9 cellular contexts compared by ENCODE assay signal in the genomic region with DNA sequence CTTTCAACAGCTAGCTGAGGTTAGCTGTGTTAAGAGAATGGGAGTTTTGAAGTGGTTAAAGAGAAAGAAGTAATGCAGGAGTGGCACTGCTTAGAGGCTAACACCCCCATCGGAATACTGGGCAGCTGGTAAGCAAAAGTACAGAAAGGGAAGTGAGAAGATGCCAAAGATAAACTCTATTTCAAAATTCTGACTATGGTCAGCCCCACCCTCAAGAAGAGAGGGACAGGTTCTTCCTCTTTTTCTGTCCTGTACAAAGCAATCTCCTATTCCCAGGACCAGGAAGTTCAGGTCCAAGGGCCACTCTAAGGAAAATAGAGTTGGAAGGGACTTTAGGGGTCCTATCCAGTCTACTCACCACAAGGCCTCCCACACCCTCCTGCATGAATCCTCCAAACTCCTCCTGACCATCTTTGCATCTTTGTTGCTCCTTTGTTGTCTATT. TPM values are rescaled to one million over a fixed set of nuclear protein-coding genes. Genes with fewer than 3 reads are reported as not detected.
DNase-seq lines count a peak whose midpoint lies in the region; ATAC-seq, FAIRE-seq and TF ChIP-seq lines count a peak whose summit lies in the region.
"Had no signal": no experiment of that assay in that cellular context is flagged by ENCODE, and none has a peak within 500 bp of the region (broad histone marks: within the 10 kb centered on the region; RNA-seq: fewer than 3 reads in every experiment).

No MANE protein-coding gene starts in this region.

- H4K20me1 ChIP-seq in mammary epithelial cell (ENCODE audit: insufficient read depth, low read length) = no peaks in the 10 kb centered on the region

- no peaks in the 10 kb centered on the region for H3K79me2 ChIP-seq in mammary epithelial cell (ENCODE audit: insufficient read depth, low read length)

- TF ChIP-seq CTCF in epithelial cell of esophagus (IDR thresholded peaks at IDR 0.05; ENCODE audit: insufficient read depth, low read depth, low read length, missing control alignments) (no peak), mammary epithelial cell (conservative IDR thresholded peaks at IDR 0.05 in 1 of 2, IDR thresholded peaks at IDR 0.05 in 1 of 2; ENCODE audit: extremely low read depth in 1 of 2, insufficient read depth in 1 of 2, low read depth in 1 of 2, low read length in 2 of 2) (no peak), breast epithelium (IDR thresholded peaks at IDR 0.05) (no peak)

- H3K9me3 ChIP-seq in mammary epithelial cell (replicated peaks; ENCODE audit: insufficient read depth, low read length) = no peaks in the 10 kb centered on the region
- H3K9me3 ChIP-seq in breast epithelium = no peaks in the 10 kb centered on the region

- H3K4me3 ChIP-seq in epithelial cell of esophagus (ENCODE audit: low read length) (no peak overlapping the region), mammary epithelial cell (replicated peaks in 1 of 3; ENCODE audit: insufficient read depth in 1 of 3, low read depth in 2 of 3, low read length in 3 of 3) (no peak overlapping the region), breast epithelium (no peak overlapping the region)

- no TSS peak for BruUV-seq in mammary epithelial cell (replicated peaks; lab: Mats Ljungman, UMichigan)

- peak; percentile 79 for ATAC-seq in GM21390 (IDR thresholded peaks at IDR 0.05; ENCODE audit: unreplicated experiment)
- ATAC-seq in HG03575 (IDR thresholded peaks at IDR 0.05; ENCODE audit: extremely low read depth, insufficient number of reproducible peaks, low FRiP score, unreplicated experiment) = peak; percentile 77

- H3K36me3 ChIP-seq in mammary epithelial cell (ENCODE audit: insufficient read depth, low read length) (no peaks in the 10 kb centered on the region), breast epithelium (no peaks in the 10 kb centered on the region)

- no peak overlapping the region for H3K27ac ChIP-seq in mammary epithelial cell (ENCODE audit: insufficient read depth, low read depth, low read length)
- no peak overlapping the region for H3K27ac ChIP-seq in breast epithelium

- H3K27me3 ChIP-seq in mammary epithelial cell (ENCODE audit: insufficient read depth, low read length) = no peaks in the 10 kb centered on the region
- H3K27me3 ChIP-seq in breast epithelium = no peaks in the 10 kb centered on the region

- TF ChIP-seq POLR2A in GM12891 (IDR thresholded peaks at IDR 0.05; ENCODE audit: low read depth, low read length) (no peak), breast epithelium (IDR thresholded peaks at IDR 0.05) (no peak)

- no peaks in the 10 kb centered on the region for H3K4me1 ChIP-seq in mammary epithelial cell (ENCODE audit: insufficient read depth, low read length)
- H3K4me1 ChIP-seq in breast epithelium = no peaks in the 10 kb centered on the region

- DNase-seq in GM12891 (ENCODE audit: insufficient read length, low spot score) (no peak), epithelial cell of esophagus (ENCODE audit: low read depth) (peak; percentile 16), mammary epithelial cell (no peak), NCI-H226 (no peak), breast epithelium (ENCODE audit: low spot score in 2 of 2) (no peak)
- DNase-seq in stimulated activated CD4-positive, alpha-beta T cell treated with anti-CD3 and anti-CD28 coated beads, Interleukin-1b, Interleukin-23, amount 100 ng/mL, for 48 hours = no peak

- H3K4me2 ChIP-seq in mammary epithelial cell (ENCODE audit: insufficient read depth, low read depth, low read length) = no peak overlapping the region

- 77% methylated on average over 1 of the region's 1 CpG for WGBS in mammary epithelial cell (ENCODE audit: low coverage, missing lambda C conversion rate)

- H2AFZ ChIP-seq in mammary epithelial cell (ENCODE audit: low read depth, low read length) = no peak overlapping the region

- intact Hi-C loops in mammary epithelial cell (cut with micrococcal nuclease) = no loop called here
- intact Hi-C loops in breast epithelium (cut with DNase I; ENCODE audit: low total_unique reads) = no loop called here

- H3K9ac ChIP-seq in mammary epithelial cell (ENCODE audit: insufficient read depth, low read length) = no peak overlapping the region

- CTCF ChIA-PET in mammary epithelial cell (lab: Charles Lee; ENCODE audit: low non-redundant PET) = no interaction called here

- in situ Hi-C loops in mammary epithelial cell (cut with MboI; ENCODE audit: low sequenced_read_pairs in 2 of 2) = no loop called here

- dilution Hi-C loops in mammary epithelial cell (cut with HindIII; ENCODE audit: low sequenced_read_pairs) = no loop called here

- FAIRE-seq in GM12891 (lab: Jason Lieb, UNC) = peak; percentile 94
- FAIRE-seq: H1 had no signal

TF ChIP-seq in GM12891, 5 proteins besides CTCF, POLR2A, EP300 and RAD21:
- TF ChIP-seq POU2F2 (IDR thresholded peaks at IDR 0.05; ENCODE audit: low read depth, low read length) = peak; percentile 65
- TF ChIP-seq PAX5 (IDR thresholded peaks at IDR 0.05; ENCODE audit: insufficient read depth, low read length, severe bottlenecking) = no peak
- TF ChIP-seq SPI1 (IDR thresholded peaks at IDR 0.05; ENCODE audit: low read depth, low read length) = peak; percentile 99
- TF ChIP-seq POLR2AphosphoS5 (IDR thresholded peaks at IDR 0.05; ENCODE audit: low read depth, low read length) = no peak

RNA-seq across cellular contexts. Expression of gene JAK2, which starts 45.9 kb away (rescaled TPM):
- 5.5 TPM for polyA plus RNA-seq in GM12891 (2012; ENCODE audit: low read depth, missing spikeins)
- 1 to 10 TPM; 5.7 to 6.2 TPM for total RNA-seq in mammary epithelial cell
- 1.7 TPM for polyA plus RNA-seq in mammary epithelial cell
- polyA minus RNA-seq in mammary epithelial cell = 11.4 TPM
- 10 to 100 TPM; 28.8 to 46.9 (median 35.4) TPM for total RNA-seq in breast epithelium

Comparison
In these comparisons a context has a peak if more than half of its experiments do, and no peak if none do; other contexts are left out.
1. RNA of gene JAK2, which starts 45.9 kb away (total RNA-seq): 28.8 to 46.9 TPM in breast epithelium; 5.7 to 6.2 TPM in mammary epithelial cell; every median in the first group is over 4 times any median in the second.